In the genomic region with DNA sequence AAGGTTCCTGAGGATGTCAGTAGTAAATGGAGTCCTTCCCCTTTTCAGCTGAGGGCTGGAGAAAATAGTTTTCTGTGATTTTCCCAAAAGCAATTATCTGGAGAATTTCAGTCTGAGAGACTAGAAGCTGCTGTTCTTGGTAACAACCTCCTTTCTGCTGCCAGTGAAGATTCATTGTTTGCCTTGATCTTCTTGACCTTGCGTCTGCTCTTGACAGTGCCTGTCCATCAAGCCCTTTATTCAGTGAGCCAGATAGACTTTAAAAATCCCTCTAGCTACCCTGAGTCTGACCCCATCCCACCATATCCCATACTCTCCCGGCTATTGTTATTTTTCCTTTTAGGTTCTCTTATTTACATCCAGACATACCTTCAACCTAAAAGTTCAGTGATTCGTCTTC, we compare ENCODE assay signal across 20 cellular contexts.
"Had no signal": no experiment of that assay in that cellular context is flagged by ENCODE, and none has a peak within 500 bp of the region (broad histone marks: within the 10 kb centered on the region; RNA-seq: fewer than 3 reads in every experiment).

No MANE protein-coding gene starts in this region.

- H3K27ac Mint-ChIP-seq: activated CD4-positive, alpha-beta memory T cell treated with anti-CD3 and anti-CD28 coated beads for 36 hours; activated CD4-positive, alpha-beta T cell treated with anti-CD3 and anti-CD28 coated beads for 36 hours had no signal

- H3K9me3 ChIP-seq: esophagus squamous epithelium, stomach, thoracic aorta, upper lobe of right lung had no signal

- DNase-seq: activated CD4-positive, alpha-beta memory T cell treated with anti-CD3 and anti-CD28 coated beads for 36 hours; activated CD4-positive, alpha-beta T cell treated with anti-CD3 and anti-CD28 coated beads for 36 hours; activated naive CD4-positive, alpha-beta T cell treated with Interleukin-2 at 50 U/mL for 16 hours; activated T-cell treated with anti-CD3 and anti-CD28 coated beads for 4 hours; amniotic stem cell; dermis blood vessel endothelial cell; effector memory CD8-positive, alpha-beta T cell; esophagus squamous epithelium; left colon; midbrain; occipital lobe; right cardiac atrium; stimulated activated CD4-positive, alpha-beta T cell treated with anti-CD3 and anti-CD28 coated beads, Interleukin-4, amount 100 ng/mL, for 1 hour; stomach; upper lobe of right lung; WERI-Rb-1 had no signal

- H3K4me3 ChIP-seq: cardiac muscle cell, esophagus squamous epithelium, skin epidermis, stomach, thoracic aorta, upper lobe of right lung had no signal

- ATAC-seq: activated CD4-positive, alpha-beta T cell treated with anti-CD3 and anti-CD28 coated beads for 36 hours; effector memory CD8-positive, alpha-beta T cell; left colon; right cardiac atrium; upper lobe of right lung had no signal

- H3K27me3 ChIP-seq: cardiac muscle cell, esophagus squamous epithelium, stomach, upper lobe of right lung had no signal

- H3K4me3 Mint-ChIP-seq: activated CD4-positive, alpha-beta memory T cell treated with anti-CD3 and anti-CD28 coated beads for 36 hours; activated CD4-positive, alpha-beta T cell treated with anti-CD3 and anti-CD28 coated beads for 36 hours; activated T-helper 1 cell treated with anti-CD3 and anti-CD28 coated beads, Interleukin-12 subunit alpha, Interleukin-12 subunit beta, Interleukin-2, Interleukin-4 antibody, amounts not matched to agents 30 ng/mL and 10 ng/mL and 1 ng/mL, durations not matched to agents 14 hours and 24 hours and 36 hours; effector memory CD8-positive, alpha-beta T cell had no signal

- H3K36me3 ChIP-seq: thoracic aorta, upper lobe of right lung, WERI-Rb-1 had no signal

- H3K27me3 Mint-ChIP-seq: activated CD4-positive, alpha-beta memory T cell treated with anti-CD3 and anti-CD28 coated beads for 36 hours; activated CD4-positive, alpha-beta T cell treated with anti-CD3 and anti-CD28 coated beads for 36 hours; effector memory CD8-positive, alpha-beta T cell had no signal

- H3K27ac ChIP-seq: cardiac muscle cell, esophagus squamous epithelium, skin epidermis, thoracic aorta, upper lobe of right lung, WERI-Rb-1 had no signal

- H3K4me1 Mint-ChIP-seq: activated CD4-positive, alpha-beta T cell treated with anti-CD3 and anti-CD28 coated beads for 36 hours had no signal

- H3K9me3 Mint-ChIP-seq: activated CD4-positive, alpha-beta memory T cell treated with anti-CD3 and anti-CD28 coated beads for 36 hours; activated T-helper 1 cell treated with anti-CD3 and anti-CD28 coated beads, Interleukin-12 subunit alpha, Interleukin-12 subunit beta, Interleukin-2, Interleukin-4 antibody, amounts not matched to agents 30 ng/mL and 10 ng/mL and 1 ng/mL, durations not matched to agents 14 hours and 24 hours and 36 hours; effector memory CD8-positive, alpha-beta T cell had no signal
